16 cellular contexts compared by ENCODE assay signal in genomic region chr10:59887972-59888640, GRCh38. TPM values are rescaled to one million over a fixed set of nuclear protein-coding genes. Genes with fewer than 3 reads are reported as not detected.
DNase-seq lines count a peak whose midpoint lies in the region; ATAC-seq and TF ChIP-seq lines count a peak whose summit lies in the region.
"Had no signal": no experiment of that assay in that cellular context is flagged by ENCODE, and none has a peak within 500 bp of the region (broad histone marks: within the 10 kb centered on the region; RNA-seq: fewer than 3 reads in every experiment).

No MANE protein-coding gene starts in this region.

- H3K27ac ChIP-seq in ascending aorta = peak overlapping the region; percentile 28 to 46
- H3K27ac ChIP-seq: 22Rv1, C4-2B, pancreas, transverse colon had no signal

- H3K36me3 Mint-ChIP-seq in natural killer cell treated with Interleukin-12 subunit alpha and Interleukin-12 subunit beta and Interleukin-15 and Interleukin-18, amount 100 ng/mL, for 72 hours = peaks cover 8% of the 10 kb centered on the region

- peaks cover 8 to 13% of the 10 kb centered on the region in 2 donors for H3K36me3 ChIP-seq in ascending aorta
- H3K36me3 ChIP-seq: pancreas, transverse colon had no signal

- TF ChIP-seq CTCF in ascending aorta (IDR thresholded peaks at IDR 0.05) = no peak

- intact Hi-C loops in ascending aorta (cut with DNase I) = no loop called here

- peaks cover 3% of the 10 kb centered on the region for H3K9me3 Mint-ChIP-seq in natural killer cell treated with Interleukin-12 subunit alpha and Interleukin-12 subunit beta and Interleukin-15 and Interleukin-18, amount 100 ng/mL, for 72 hours

- no peak overlapping the region for H3K4me3 ChIP-seq in ascending aorta
- H3K4me3 ChIP-seq: pancreas, transverse colon had no signal

- peak overlapping the region; percentile 73 for H3K4me3 Mint-ChIP-seq in natural killer cell treated with Interleukin-12 subunit alpha and Interleukin-12 subunit beta and Interleukin-15 and Interleukin-18, amount 100 ng/mL, for 72 hours

- H3K9me3 ChIP-seq in ascending aorta = no peaks in the 10 kb centered on the region
- H3K9me3 ChIP-seq: pancreas, transverse colon had no signal

- ATAC-seq in natural killer cell treated with Interleukin-12 subunit alpha and Interleukin-12 subunit beta and Interleukin-15 and Interleukin-18, amount 100 ng/mL, for 72 hours = peak; percentile 20 to 57
- no peak for ATAC-seq in HG03442 (IDR thresholded peaks at IDR 0.05; ENCODE audit: unreplicated experiment)
- ATAC-seq in GM21576 (IDR thresholded peaks at IDR 0.05; ENCODE audit: unreplicated experiment) = no peak
- ATAC-seq: pancreas had no signal

- no peaks in the 10 kb centered on the region for H3K27me3 ChIP-seq in ascending aorta
- H3K27me3 ChIP-seq: pancreas, transverse colon had no signal

- H3K4me1 ChIP-seq in ascending aorta = peaks cover 14 to 56% of the 10 kb centered on the region in 2 donors

- DNase-seq in NCI-H1417 (lab: John Stamatoyannopoulos, UW) = peak in 2 of 3 experiments; percentile 7 to 46
- DNase-seq in NCI-H1417 treated with DMSO at 0.1 percent for 48 hours (lab: John Stamatoyannopoulos, UW) = no peak
- DNase-seq in NCI-H69 (lab: John Stamatoyannopoulos, UW) = peak; percentile 63
- no peak for DNase-seq in ascending aorta (ENCODE audit: low spot score in 2 of 2)
- DNase-seq in natural killer cell treated with Interleukin-12 subunit alpha and Interleukin-12 subunit beta and Interleukin-15 and Interleukin-18, amount 100 ng/mL, for 72 hours (ENCODE audit: low spot score) = no peak
- DNase-seq in HPDE6-E6E7 (ENCODE audit: extremely low spot score) = no peak
- DNase-seq: hippocampal formation; pancreas; SHP77; stimulated activated CD4-positive, alpha-beta T cell treated with anti-CD3 and anti-CD28 coated beads, Interleukin-4, amount 100 ng/mL, for 1 hour; stimulated activated CD8-positive, alpha-beta memory T cell treated with anti-CD3 and anti-CD28 coated beads, Interleukin-4, amount 100 ng/mL, for 48 hours; transverse colon had no signal

- H3K27me3 Mint-ChIP-seq in natural killer cell treated with Interleukin-12 subunit alpha and Interleukin-12 subunit beta and Interleukin-15 and Interleukin-18, amount 100 ng/mL, for 72 hours = no peaks in the 10 kb centered on the region

- peaks cover 83 to 92% of the 10 kb centered on the region in 2 donors for H3K4me1 Mint-ChIP-seq in natural killer cell treated with Interleukin-12 subunit alpha and Interleukin-12 subunit beta and Interleukin-15 and Interleukin-18, amount 100 ng/mL, for 72 hours (ENCODE audit: low read depth in 2 of 2)

- H3K27ac Mint-ChIP-seq in natural killer cell treated with Interleukin-12 subunit alpha and Interleukin-12 subunit beta and Interleukin-15 and Interleukin-18, amount 100 ng/mL, for 72 hours = peak overlapping the region; percentile 89 to 93

RNA-seq across cellular contexts. Expression of gene CCDC6, which starts 18.2 kb away (rescaled TPM):
- 21.1 TPM for total RNA-seq in ascending aorta
- total RNA-seq in natural killer cell treated with Interleukin-12 subunit alpha and Interleukin-12 subunit beta and Interleukin-15 and Interleukin-18, amount 100 ng/mL, for 72 hours = 100 to 1,000 TPM in 1 of 2 donors, 10 to 100 TPM in 1; 65.7 to 104 TPM

Comparison
In these comparisons a context has a peak if more than half of its experiments do, and no peak if none do; other contexts are left out.
1. DNase-seq: peak in NCI-H1417 (2 of 3) and NCI-H69 (single experiment); none in NCI-H1417 treated with DMSO at 0.1 percent for 48 hours (single experiment), ascending aorta (0 of 2), natural killer cell treated with Interleukin-12 subunit alpha and Interleukin-12 subunit beta and Interleukin-15 and Interleukin-18, amount 100 ng/mL, for 72 hours (single experiment) and HPDE6-E6E7 (single experiment).
2. ATAC-seq: peak in natural killer cell treated with Interleukin-12 subunit alpha and Interleukin-12 subunit beta and Interleukin-15 and Interleukin-18, amount 100 ng/mL, for 72 hours (2 of 2); none in HG03442 (single experiment) and GM21576 (single experiment).